ENCODE assay signal across 9 cellular contexts in the genomic region with DNA sequence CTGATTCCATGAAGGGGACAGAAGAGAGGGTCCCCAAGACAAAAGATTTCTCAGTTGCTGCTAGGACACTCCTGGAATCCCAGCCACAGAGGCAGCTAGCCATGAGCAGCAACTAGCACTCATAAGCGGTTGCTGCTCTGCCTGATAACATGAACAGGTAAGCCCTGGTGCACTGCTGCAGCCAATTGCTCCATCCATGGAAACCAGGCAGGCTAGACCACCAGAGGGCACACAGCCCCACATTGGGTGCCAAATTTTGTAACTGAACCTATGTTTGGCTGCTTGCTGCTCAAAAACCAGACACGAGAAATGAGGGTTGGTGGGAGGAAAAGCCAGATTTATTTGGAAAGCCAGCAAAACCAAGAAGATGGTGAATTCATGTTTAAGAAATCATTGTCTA. TPM values are rescaled to one million over a fixed set of nuclear protein-coding genes. Genes with fewer than 3 reads are reported as not detected.
DNase-seq lines count a peak whose midpoint lies in the region; ATAC-seq and TF ChIP-seq lines count a peak whose summit lies in the region.
"Had no signal": no experiment of that assay in that cellular context is flagged by ENCODE, and none has a peak within 500 bp of the region (broad histone marks: within the 10 kb centered on the region; RNA-seq: fewer than 3 reads in every experiment).

No MANE protein-coding gene starts in this region.

- no CpG with 5 or more reads among the region's 2 CpGs for WGBS in H9 (ENCODE audit: extremely low coverage, insufficient read length, low lambda C conversion rate)

- no peak overlapping the region for H4K5ac ChIP-seq in H9 (ENCODE audit: insufficient read length, low read depth, low read length)

- H4K91ac ChIP-seq in H9 (ENCODE audit: insufficient read length, low read depth, low read length), result no peak overlapping the region

- H3K36me3 ChIP-seq in BJ (ENCODE audit: control insufficient read depth, insufficient read depth, low read length) (no peaks in the 10 kb centered on the region), WERI-Rb-1 (no peaks in the 10 kb centered on the region)
- H3K36me3 ChIP-seq: pancreas had no signal

- H4K20me1 ChIP-seq in H9 (ENCODE audit: control insufficient read depth, insufficient read depth, insufficient read length), result no peaks in the 10 kb centered on the region

- H3K27ac ChIP-seq in H9 (ENCODE audit: insufficient read length, low read depth, low read length), result no peak overlapping the region
- H3K27ac ChIP-seq in WERI-Rb-1, result no peak overlapping the region
- H3K27ac ChIP-seq: pancreas had no signal

- H3K4me3 Mint-ChIP-seq in H9 (no peak overlapping the region; a peak in 1 of 5 replicates), glutamatergic neuron (ENCODE audit: unreplicated experiment) (no peak overlapping the region)

- no peaks in the 10 kb centered on the region for H3K4me1 ChIP-seq in H9 (ENCODE audit: insufficient read depth, low read length)
- H3K4me1 ChIP-seq: pancreas had no signal

- H3K4me1 Mint-ChIP-seq in H9 (peaks cover 17 to 21% of the 10 kb centered on the region in 2 experiments), glutamatergic neuron (ENCODE audit: low read depth, unreplicated experiment) (no peaks in the 10 kb centered on the region)

- no peak overlapping the region for H2BK120ac ChIP-seq in H9 (ENCODE audit: low read depth, low read length, poor library complexity, severe bottlenecking)

- H3K18ac ChIP-seq in H9 (ENCODE audit: insufficient read length, low read depth, low read length), result no peak overlapping the region

- H2BK15ac ChIP-seq in H9 (ENCODE audit: low read depth, low read length), result no peak overlapping the region

- H3K9me3 Mint-ChIP-seq in H9 (peaks cover 20 to 23% of the 10 kb centered on the region in 2 experiments), glutamatergic neuron (ENCODE audit: unreplicated experiment) (no peaks in the 10 kb centered on the region)

- H4K8ac ChIP-seq in H9 (replicated peaks; ENCODE audit: insufficient read length, low read depth, low read length), result no peak overlapping the region

- H3K79me1 ChIP-seq in H9 (ENCODE audit: insufficient read depth, low read depth, low read length, poor library complexity, severe bottlenecking), result no peaks in the 10 kb centered on the region

- H2AFZ ChIP-seq in H9 (ENCODE audit: low read length), result no peak overlapping the region

- H3K4me2 ChIP-seq in H9 (ENCODE audit: insufficient read depth, insufficient read length, low read length), result no peak overlapping the region

- H3K27me3 Mint-ChIP-seq in H9 (ENCODE audit: low read depth) (no peaks in the 10 kb centered on the region), glutamatergic neuron (ENCODE audit: unreplicated experiment) (peaks cover 3% of the 10 kb centered on the region)

- no peak overlapping the region for H2BK20ac ChIP-seq in H9 (ENCODE audit: low read depth, low read length, poor library complexity, severe bottlenecking)

- H2BK12ac ChIP-seq in H9 (ENCODE audit: insufficient read length, low read depth, low read length), result no peak overlapping the region

- H3K23ac ChIP-seq in H9 (ENCODE audit: insufficient read length, low read depth, low read length), result no peak overlapping the region

- no peak overlapping the region for H2BK5ac ChIP-seq in H9 (ENCODE audit: insufficient read length, low read length)

- H3K4ac ChIP-seq in H9 (ENCODE audit: low read depth, low read length), result no peak overlapping the region

- no peak overlapping the region for H3K14ac ChIP-seq in H9 (ENCODE audit: insufficient read depth, low read length)

- DNase-seq in BJ (ENCODE audit: low read depth), result no peak
- DNase-seq in H9, result peak; percentile 78
- DNase-seq in WERI-Rb-1, result peak; percentile 34
- DNase-seq in glutamatergic neuron, result peak; percentile 27
- no peak for DNase-seq in GOT3 (lab: John Stamatoyannopoulos, UW)

- H3K79me2 ChIP-seq in H9 (ENCODE audit: insufficient read depth, low read length), result no peaks in the 10 kb centered on the region

- no peak overlapping the region for H3K9ac ChIP-seq in H9 (ENCODE audit: extremely low read depth, insufficient read length, low read length)

- H3K9me3 ChIP-seq in H9 (ENCODE audit: control insufficient read depth, low read depth, low read length) (no peaks in the 10 kb centered on the region), WERI-Rb-1 (ENCODE audit: severe bottlenecking) (no peaks in the 10 kb centered on the region)
- H3K9me3 ChIP-seq: pancreas had no signal

- H3T11ph ChIP-seq in H9 (ENCODE audit: low read length), result no peak overlapping the region

- POLR2A ChIA-PET in BJ (lab: Charles Lee), result no interaction called here

- no peak overlapping the region for H2AK5ac ChIP-seq in H9 (ENCODE audit: insufficient read length, low read length)

- ATAC-seq in HG03039 (IDR thresholded peaks at IDR 0.05; ENCODE audit: unreplicated experiment) (no peak), GM19463 (IDR thresholded peaks at IDR 0.05; ENCODE audit: unreplicated experiment) (no peak), GM21528 (IDR thresholded peaks at IDR 0.05; ENCODE audit: low FRiP score, unreplicated experiment) (no peak)
- ATAC-seq: pancreas had no signal

- CTCF ChIA-PET in BJ (lab: Yijun Ruan, JAX), result interaction anchor here (0.7 kb wide), 1 partner anchor 12 kb away, joined by 3 read pairs; no protein-coding TSS in a partner anchor

- no peak overlapping the region for H3K56ac ChIP-seq in H9 (ENCODE audit: insufficient read length, low read depth, low read length)

- H3K27me3 ChIP-seq in BJ (ENCODE audit: control insufficient read depth, insufficient read depth, low read length) (no peaks in the 10 kb centered on the region), H9 (ENCODE audit: insufficient read depth, low read length) (no peaks in the 10 kb centered on the region), WERI-Rb-1 (ENCODE audit: insufficient read depth, low read depth, severe bottlenecking) (no peaks in the 10 kb centered on the region)

- H3K4me3 ChIP-seq in BJ (ENCODE audit: low read depth, low read length), result no peak overlapping the region
- no peak overlapping the region for H3K4me3 ChIP-seq in WERI-Rb-1 (ENCODE audit: low read depth, low read length)
- H3K4me3 ChIP-seq: pancreas had no signal

- peaks cover 5 to 21% (median 7%) of the 10 kb centered on the region in 3 experiments; a peak in 4 of 7 replicates for H3K36me3 Mint-ChIP-seq in H9 (ENCODE audit: insufficient read depth in 1 of 3, low read depth in 3 of 3)
- no peaks in the 10 kb centered on the region for H3K36me3 Mint-ChIP-seq in glutamatergic neuron (ENCODE audit: unreplicated experiment)

- TF ChIP-seq CTCF in BJ (IDR thresholded peaks at IDR 0.05; ENCODE audit: insufficient read depth, low read depth, low read length) (peak; percentile 22; the same call in 1 of the 2 replicates), H9 (conservative IDR thresholded peaks at IDR 0.05) (peak; percentile 73), WERI-Rb-1 (IDR thresholded peaks at IDR 0.05; ENCODE audit: low read depth, low read length) (peak; percentile 61), glutamatergic neuron (IDR thresholded peaks at IDR 0.05; ENCODE audit: partially characterized antibody, unreplicated experiment) (no peak)

- H3K27ac Mint-ChIP-seq in H9, result peak overlapping the region in 1 of 3 experiments; percentile 74; a peak in 2 of 7 replicates
- H3K27ac Mint-ChIP-seq in glutamatergic neuron (ENCODE audit: unreplicated experiment), result no peak overlapping the region

- no peaks in the 10 kb centered on the region for H3K23me2 ChIP-seq in H9 (ENCODE audit: insufficient read length, low read depth, low read length, poor library complexity, severe bottlenecking)

RNA-seq across cellular contexts. Expression of a gene that starts 21.9 kb away (rescaled TPM):
- 3.9 and 8.2 TPM in 2 replicates for polyA plus RNA-seq in BJ (2011; rRNA removed)
- polyA minus RNA-seq in BJ (2011; rRNA and poly(A)+ RNA removed), result 12.3 and 13.4 TPM in 2 replicates
- total RNA-seq in H9 (2021) (128 and 139 TPM in 2 replicates), glutamatergic neuron (ENCODE audit: unreplicated experiment) (75.3 TPM)

RNA-seq across cellular contexts. Expression of a gene that starts 40.9 kb away (rescaled TPM):
- polyA plus RNA-seq in BJ (2011; rRNA removed), result not detected in 2 replicates
- not detected in 2 replicates for polyA minus RNA-seq in BJ (2011; rRNA and poly(A)+ RNA removed)
- total RNA-seq in H9 (2021) (1.2 TPM in 2 replicates), glutamatergic neuron (ENCODE audit: unreplicated experiment) (0.10 TPM)

Comparison
In these comparisons a context has a peak if more than half of its experiments do, and no peak if none do; other contexts are left out.
1. DNase-seq: peak in H9 (single experiment), WERI-Rb-1 (single experiment) and glutamatergic neuron (single experiment); none in BJ (single experiment) and GOT3 (single experiment).